ENCODE assay signal across 8 cellular contexts in the genomic region with DNA sequence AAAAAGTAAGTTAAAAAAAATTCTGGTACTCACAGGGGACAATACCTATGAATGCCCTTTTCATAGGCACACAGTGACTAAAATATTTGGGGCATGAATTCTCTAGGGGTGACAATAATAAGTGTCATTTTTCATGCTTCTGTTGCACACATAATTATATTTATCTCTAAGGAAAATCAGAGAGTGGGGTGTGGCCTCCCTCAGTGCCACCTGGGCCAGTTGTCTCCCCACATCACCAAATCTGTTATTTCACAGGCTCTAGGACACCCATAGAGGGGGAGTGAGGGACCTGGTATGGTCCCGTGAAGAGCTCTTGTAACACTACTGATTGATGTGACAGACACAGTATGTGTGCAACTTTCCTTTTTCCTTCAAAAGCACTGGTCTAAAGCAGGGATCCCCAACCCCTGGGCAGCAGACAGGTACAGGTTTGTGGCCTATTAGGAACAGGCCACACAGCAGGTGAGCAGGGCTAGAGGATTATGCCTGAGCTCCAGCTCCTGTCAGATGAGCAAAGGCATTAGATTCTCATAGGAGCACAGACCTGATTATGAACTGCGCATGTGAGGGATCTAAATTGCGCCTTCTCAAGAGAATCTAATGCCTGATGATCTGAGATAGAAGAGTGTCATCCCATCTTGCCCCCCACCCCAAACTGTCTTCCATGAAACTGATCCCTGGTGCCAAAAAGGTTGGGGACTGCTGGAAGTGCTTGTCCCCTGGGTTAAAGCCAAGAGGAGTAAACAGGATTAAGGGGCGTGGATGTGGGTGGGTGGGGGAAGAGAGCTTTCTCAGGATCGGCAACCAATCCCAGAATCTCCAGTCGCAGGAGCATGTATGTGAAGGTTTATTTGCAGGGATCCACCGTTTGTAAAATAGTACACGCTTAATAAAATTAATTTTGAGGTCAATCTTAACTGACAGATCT. TPM values are rescaled to one million over a fixed set of nuclear protein-coding genes. Genes with fewer than 3 reads are reported as not detected.
DNase-seq lines count a peak whose midpoint lies in the region; ATAC-seq and TF ChIP-seq lines count a peak whose summit lies in the region.

No MANE protein-coding gene starts in this region.

- no peaks in the 10 kb centered on the region for H3K36me3 ChIP-seq in ACC112 (ENCODE audit: insufficient read depth, low read length)
- no peaks in the 10 kb centered on the region for H3K36me3 ChIP-seq in GM23248 (ENCODE audit: low read depth)

- H3K36me3 Mint-ChIP-seq in T-cell (no peaks in the 10 kb centered on the region), nephron (ENCODE audit: low read depth) (no peaks in the 10 kb centered on the region)

- WGBS in GM23248 (ENCODE audit: low coverage in 1 of 2, low lambda C conversion rate in 2 of 2, missing lambda C conversion rate in 2 of 2), 2 experiments: 37 to 38% methylated on average over 8 of the region's 8 CpGs

- CTCF ChIA-PET in T-cell (lab: Charles Lee): interaction anchor here (0.5 to 1.5 kb wide), 7 partner anchors 11 to 588 kb away, joined by 3 to 7 read pairs (median 5); partner anchors contain the start of gene BDH2 (in 1 of the 2)

- H4K20me1 ChIP-seq in GM23248 (ENCODE audit: insufficient read depth): no peaks in the 10 kb centered on the region

- H3K4me3 ChIP-seq in ACC112 (ENCODE audit: low read depth, low read length) (peak overlapping the region; percentile 77), GM23248 (peak overlapping the region; percentile 73)

- POLR2A ChIA-PET in T-cell (lab: Charles Lee): no interaction called here

- no peaks in the 10 kb centered on the region for H3K9me3 ChIP-seq in GM23248 (ENCODE audit: low read depth)

- peak overlapping the region; percentile 92 for H3K4me2 ChIP-seq in GM23248 (ENCODE audit: unreplicated experiment)

- in situ Hi-C loops in GM23248 (cut with MboI): no loop called here

- H2AFZ ChIP-seq in ACC112 (ENCODE audit: low read length, unreplicated experiment): peak overlapping the region; percentile 94
- H2AFZ ChIP-seq in GM23248: peak overlapping the region; percentile 99

- no peak for TF ChIP-seq CTCF in nephron (IDR thresholded peaks at IDR 0.05; ENCODE audit: unreplicated experiment in 3 of 3)

- H3K4me3 Mint-ChIP-seq in T-cell (peak overlapping the region; percentile 75 to 90 (median 87)), nephron (peak overlapping the region; percentile 81 to 93 (median 87))

- peaks cover 23% of the 10 kb centered on the region for H3F3A ChIP-seq in GM23248 (ENCODE audit: insufficient read depth)

- peaks cover 14 to 28% (median 26%) of the 10 kb centered on the region in 3 donors for H3K4me1 Mint-ChIP-seq in T-cell
- H3K4me1 Mint-ChIP-seq in nephron: peaks cover 5% of the 10 kb centered on the region

- ATAC-seq in T-cell (replicated peaks in 1 of 4) (no peak), esophagus mucosa (peak; percentile 21), GM18858 (IDR thresholded peaks at IDR 0.05; ENCODE audit: unreplicated experiment) (no peak)

- H3K27ac Mint-ChIP-seq in T-cell: peak overlapping the region; percentile 93 to 99
- H3K27ac Mint-ChIP-seq in nephron: peak overlapping the region in 2 of 3 experiments; percentile 96 to 99

- peak overlapping the region; percentile 87 for H3K9ac ChIP-seq in GM23248

- DNase-seq in GM23248: peak; percentile 72
- DNase-seq in T-cell: peak in 1 of 34 experiments; percentile 16
- DNase-seq in RPMI8226: no peak
- no peak for DNase-seq in NCI-H1694 treated with DMSO at 0.1 percent for 48 hours (lab: John Stamatoyannopoulos, UW)

- peaks cover 12% of the 10 kb centered on the region for H3K4me1 ChIP-seq in ACC112 (ENCODE audit: control insufficient read depth, insufficient read depth, low read length, unreplicated experiment)
- peaks cover 10% of the 10 kb centered on the region for H3K4me1 ChIP-seq in GM23248 (ENCODE audit: insufficient read depth)

- H3K9me2 ChIP-seq in GM23248 (ENCODE audit: insufficient read depth): no peaks in the 10 kb centered on the region

- peak overlapping the region; percentile 88 for H3K27ac ChIP-seq in ACC112 (ENCODE audit: low read depth, low read length)
- H3K27ac ChIP-seq in GM23248: peak overlapping the region; percentile 87

- H3K27me3 Mint-ChIP-seq in T-cell (no peaks in the 10 kb centered on the region), nephron (ENCODE audit: low read depth) (no peaks in the 10 kb centered on the region)

- no peaks in the 10 kb centered on the region for H3K9me3 Mint-ChIP-seq in T-cell
- H3K9me3 Mint-ChIP-seq in nephron: no peaks in the 10 kb centered on the region

- no peaks in the 10 kb centered on the region for H3K79me2 ChIP-seq in ACC112 (ENCODE audit: control insufficient read depth, insufficient read depth, low read length, unreplicated experiment)
- H3K79me2 ChIP-seq in GM23248 (ENCODE audit: insufficient read depth): no peaks in the 10 kb centered on the region

- no peaks in the 10 kb centered on the region for H3K27me3 ChIP-seq in ACC112 (ENCODE audit: insufficient read depth, low read length)
- H3K27me3 ChIP-seq in GM23248 (replicated peaks; ENCODE audit: insufficient read depth): no peaks in the 10 kb centered on the region

RNA-seq across cellular contexts. Expression of gene SLC9B1, which starts 0.8 kb away (rescaled TPM):
- total RNA-seq in GM23248 (2014; rRNA removed; shearing (Covaris generic)): not detected in 2 replicates
- polyA plus RNA-seq in GM23248 (2016; fragmentation: Nextera tagmentation; extraction: Ambion mirVana): 0.19 and 0.51 TPM in 2 replicates
- total RNA-seq in T-cell (1 to 10 TPM; 2.0 to 4.6 (median 3.1) TPM), esophagus mucosa (0.28 TPM)

RNA-seq across cellular contexts. Expression of gene SLC9B2, which starts 57.9 kb away (rescaled TPM):
- total RNA-seq in GM23248 (2014; rRNA removed; shearing (Covaris generic)): 17.5 and 30.9 TPM in 2 replicates
- polyA plus RNA-seq in GM23248 (2016; fragmentation: Nextera tagmentation; extraction: Ambion mirVana): 23.6 and 23.7 TPM in 2 replicates
- 10 to 100 TPM; 17.8 to 23.5 (median 19.9) TPM for total RNA-seq in T-cell
- total RNA-seq in esophagus mucosa: 6.1 TPM
